ENCODE assay signal across 16 cellular contexts in the genomic region with DNA sequence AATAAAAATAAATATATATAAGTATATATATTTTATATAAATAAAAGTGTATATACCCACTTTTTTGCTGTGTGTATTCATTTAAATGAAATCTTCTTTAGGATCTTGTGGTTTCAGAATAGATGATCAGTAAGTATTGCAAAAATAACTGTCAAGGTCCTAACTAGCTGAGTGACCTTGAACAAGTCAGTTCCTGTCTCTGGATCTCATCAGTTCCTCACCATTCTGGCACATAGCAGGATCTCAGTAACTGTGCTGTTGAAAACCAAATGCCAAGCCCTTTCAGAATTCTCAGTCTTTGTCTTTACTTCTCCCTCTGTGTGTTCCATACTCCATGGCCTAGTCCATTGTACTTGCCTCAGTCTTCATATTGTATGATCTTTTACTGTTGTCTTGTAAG.
"Had no signal": no experiment of that assay in that cellular context is flagged by ENCODE, and none has a peak within 500 bp of the region (broad histone marks: within the 10 kb centered on the region; RNA-seq: fewer than 3 reads in every experiment).

No MANE protein-coding gene starts in this region.

- H3K4me3 ChIP-seq: esophagus squamous epithelium, pancreas, stomach had no signal

- H3K27ac ChIP-seq: esophagus squamous epithelium, pancreas, stomach, WERI-Rb-1 had no signal

- H3K9me3 ChIP-seq: esophagus squamous epithelium, pancreas, stomach had no signal

- H3K9me3 Mint-ChIP-seq: activated naive CD4-positive, alpha-beta T cell treated with anti-CD3 and anti-CD28 coated beads for 36 hours had no signal

- H3K36me3 ChIP-seq: esophagus squamous epithelium, pancreas, stomach, WERI-Rb-1 had no signal

- H3K27ac Mint-ChIP-seq: activated CD4-positive, alpha-beta T cell treated with anti-CD3 and anti-CD28 coated beads, Interleukin-2, amount 10 ng/mL, durations not matched to agents 24 days and 14 days; activated naive CD4-positive, alpha-beta T cell treated with anti-CD3 and anti-CD28 coated beads for 36 hours; activated T-helper 17 cell treated with anti-CD3 and anti-CD28 coated beads, Interleukin-2, amount 50 U/mL, for 72 hours; nephron progenitor cell had no signal

- FAIRE-seq: colon, pancreas had no signal

- H3K27me3 ChIP-seq: pancreas, stomach had no signal

- H3K4me3 Mint-ChIP-seq: activated CD4-positive, alpha-beta T cell treated with anti-CD3 and anti-CD28 coated beads, Interleukin-2, amount 10 ng/mL, durations not matched to agents 24 days and 14 days; activated naive CD4-positive, alpha-beta T cell treated with anti-CD3 and anti-CD28 coated beads for 36 hours; activated T-helper 17 cell treated with anti-CD3 and anti-CD28 coated beads, Interleukin-2, amount 50 U/mL, for 72 hours; nephron progenitor cell had no signal

- DNase-seq: activated CD4-positive, alpha-beta T cell treated with anti-CD3 and anti-CD28 coated beads, Interleukin-2, amount 10 ng/mL, durations not matched to agents 24 days and 14 days; activated CD8-positive, alpha-beta memory T cell treated with anti-CD3 and anti-CD28 coated beads for 24 hours; activated naive CD4-positive, alpha-beta T cell treated with anti-CD3 and anti-CD28 coated beads for 36 hours; activated T-cell treated with anti-CD3 and anti-CD28 coated beads for 4 hours; esophagus squamous epithelium; foreskin fibroblast; head of caudate nucleus; left cardiac atrium; nephron progenitor cell; pancreas; stimulated activated CD4-positive, alpha-beta T cell treated with anti-CD3 and anti-CD28 coated beads, Interleukin-2, amount 100 ng/mL, for 48 hours; stimulated activated CD8-positive, alpha-beta memory T cell treated with anti-CD3 and anti-CD28 coated beads, Interleukin-4, amount 100 ng/mL, for 48 hours; stomach; WERI-Rb-1 had no signal

- ATAC-seq: activated T-helper 17 cell treated with anti-CD3 and anti-CD28 coated beads, Interleukin-2, amount 50 U/mL, for 72 hours; left cardiac atrium; pancreas had no signal

- H3K4me1 ChIP-seq: pancreas had no signal
